28 cellular contexts compared by ENCODE assay signal in genomic region chr3:27740854-27741253, GRCh38. TPM values are rescaled to one million over a fixed set of nuclear protein-coding genes. Genes with fewer than 3 reads are reported as not detected.
"Had no signal": no experiment of that assay in that cellular context is flagged by ENCODE, and none has a peak within 500 bp of the region (broad histone marks: within the 10 kb centered on the region; RNA-seq: fewer than 3 reads in every experiment).

No MANE protein-coding gene starts in this region.

- H3K4me1 ChIP-seq: stomach, suprapubic skin, testis, thyroid gland, tibial artery, tibial nerve, transverse colon, upper lobe of left lung, upper lobe of right lung, uterus, vagina had no signal

- H3K4me3 ChIP-seq: stomach, suprapubic skin, testis, thoracic aorta, thyroid gland, tibial artery, tibial nerve, transverse colon, upper lobe of left lung, upper lobe of right lung, uterus, vagina had no signal

- H3K9me3 ChIP-seq: stomach, suprapubic skin, testis, thoracic aorta, thyroid gland, tibial artery, tibial nerve, transverse colon, upper lobe of left lung, upper lobe of right lung, uterus, vagina had no signal

- H3K27me3 ChIP-seq: stomach, suprapubic skin, testis, thyroid gland, tibial nerve, transverse colon, upper lobe of left lung, upper lobe of right lung, uterus, vagina had no signal

- H3K27ac Mint-ChIP-seq: stimulated activated effector memory CD8-positive, alpha-beta T cell treated with anti-CD3 and anti-CD28 coated beads, Interleukin-12 subunit alpha, Interleukin-12 subunit beta, amount 100 ng/mL, for 72 hours; stimulated activated memory B cell treated with anti-CD40 and anti-IgM and Interleukin-4, amounts not matched to agents 10 μg/mL and 1 μg/mL and 100 μg/mL, for 72 hours; stimulated activated naive B cell treated with anti-CD40 and anti-IgM and Interleukin-4, amounts not matched to agents 10 μg/mL and 1 μg/mL and 100 μg/mL, for 72 hours; stimulated activated naive CD8-positive, alpha-beta T cell treated with anti-CD3 and anti-CD28 coated beads, Interleukin-15, amount 100 ng/mL, for 72 hours; stimulated activated naive CD8-positive, alpha-beta T cell treated with anti-CD3 and anti-CD28 coated beads, Interleukin-15, Interleukin-2, amounts not matched to agents 100 ng/mL and 50 ng/mL, for 24 hours; type B pancreatic cell had no signal

- H3K27ac ChIP-seq: stomach, suprapubic skin, testis, thoracic aorta, thyroid gland, tibial artery, tibial nerve, transverse colon, upper lobe of left lung, upper lobe of right lung, uterus, vagina had no signal

- H3K36me3 Mint-ChIP-seq: stimulated activated effector memory CD8-positive, alpha-beta T cell treated with anti-CD3 and anti-CD28 coated beads, Interleukin-12 subunit alpha, Interleukin-12 subunit beta, amount 100 ng/mL, for 72 hours; stimulated activated memory B cell treated with anti-CD40 and anti-IgM and Interleukin-4, amounts not matched to agents 10 μg/mL and 1 μg/mL and 100 μg/mL, for 72 hours; type B pancreatic cell had no signal

- H3K4me1 Mint-ChIP-seq: stimulated activated effector memory CD8-positive, alpha-beta T cell treated with anti-CD3 and anti-CD28 coated beads, Interleukin-12 subunit alpha, Interleukin-12 subunit beta, amount 100 ng/mL, for 72 hours; stimulated activated memory B cell treated with anti-CD40 and anti-IgM and Interleukin-4, amounts not matched to agents 10 μg/mL and 1 μg/mL and 100 μg/mL, for 72 hours; stimulated activated naive B cell treated with anti-CD40 and anti-IgM and Interleukin-4, amounts not matched to agents 10 μg/mL and 1 μg/mL and 100 μg/mL, for 72 hours; stimulated activated naive CD8-positive, alpha-beta T cell treated with anti-CD3 and anti-CD28 coated beads, Interleukin-15, amount 100 ng/mL, for 72 hours had no signal

- H3K4me3 Mint-ChIP-seq: stimulated activated effector memory CD8-positive, alpha-beta T cell treated with anti-CD3 and anti-CD28 coated beads, Interleukin-12 subunit alpha, Interleukin-12 subunit beta, amount 100 ng/mL, for 72 hours; stimulated activated memory B cell treated with anti-CD40 and anti-IgM and Interleukin-4, amounts not matched to agents 10 μg/mL and 1 μg/mL and 100 μg/mL, for 72 hours; stimulated activated naive B cell treated with anti-CD40 and anti-IgM and Interleukin-4, amounts not matched to agents 10 μg/mL and 1 μg/mL and 100 μg/mL, for 72 hours; stimulated activated naive CD8-positive, alpha-beta T cell treated with anti-CD3 and anti-CD28 coated beads, Interleukin-15, amount 100 ng/mL, for 72 hours; stimulated activated naive CD8-positive, alpha-beta T cell treated with anti-CD3 and anti-CD28 coated beads, Interleukin-15, Interleukin-2, amounts not matched to agents 100 ng/mL and 50 ng/mL, for 24 hours; type B pancreatic cell had no signal

- H3K27me3 Mint-ChIP-seq: stimulated activated naive CD8-positive, alpha-beta T cell treated with anti-CD3 and anti-CD28 coated beads, Interleukin-15, amount 100 ng/mL, for 72 hours; stimulated activated naive CD8-positive, alpha-beta T cell treated with anti-CD3 and anti-CD28 coated beads, Interleukin-15, Interleukin-2, amounts not matched to agents 100 ng/mL and 50 ng/mL, for 24 hours had no signal

- DNase-seq: stimulated activated CD4-positive, alpha-beta T cell treated with anti-CD3 and anti-CD28 coated beads, Interleukin-2, amount 100 ng/mL, for 48 hours; stimulated activated CD4-positive, alpha-beta T cell treated with anti-CD3 and anti-CD28 coated beads, Interleukin-4, amount 100 ng/mL, for 1 hour; stimulated activated CD4-positive, alpha-beta T cell treated with anti-CD3 and anti-CD28 coated beads, Interleukin-4, amount 100 ng/mL, for 24 hours; stimulated activated CD4-positive, alpha-beta T cell treated with anti-CD3 and anti-CD28 coated beads, Interleukin-4, amount 100 ng/mL, for 4 hours; stimulated activated CD8-positive, alpha-beta memory T cell treated with anti-CD3 and anti-CD28 coated beads, Interleukin-4, amount 100 ng/mL, for 48 hours; stimulated activated naive B cell treated with anti-CD40 and anti-IgM and Interleukin-4, amounts not matched to agents 10 μg/mL and 1 μg/mL and 100 μg/mL, for 72 hours; stimulated activated naive CD4-positive, alpha-beta T cell; stimulated activated naive CD4-positive, alpha-beta T cell treated with Interleukin-2 at 50 U/mL for 16 hours; stimulated activated naive CD8-positive, alpha-beta T cell treated with anti-CD3 and anti-CD28 coated beads, Interleukin-15, amount 100 ng/mL, for 72 hours; stimulated activated naive CD8-positive, alpha-beta T cell treated with anti-CD3 and anti-CD28 coated beads, Interleukin-15, Interleukin-2, amounts not matched to agents 100 U/mL and 50 U/mL, for 24 hours; stomach; substantia nigra; testis; thyroid gland; tibial artery; transverse colon; trophoblast cell; upper lobe of left lung; upper lobe of right lung; uterus had no signal

- H3K36me3 ChIP-seq: stomach, suprapubic skin, thoracic aorta, thyroid gland, tibial artery, tibial nerve, transverse colon, upper lobe of left lung, upper lobe of right lung, uterus, vagina had no signal

- ATAC-seq: stimulated activated effector memory CD8-positive, alpha-beta T cell treated with anti-CD3 and anti-CD28 coated beads, Interleukin-12 subunit alpha, Interleukin-12 subunit beta, amount 100 ng/mL, for 72 hours; stimulated activated memory B cell treated with anti-CD40 and anti-IgM and Interleukin-4, amounts not matched to agents 10 μg/mL and 1 μg/mL and 100 μg/mL, for 72 hours; stimulated activated naive B cell treated with anti-CD40 and anti-IgM and Interleukin-4, amounts not matched to agents 10 μg/mL and 1 μg/mL and 100 μg/mL, for 72 hours; stimulated activated naive CD8-positive, alpha-beta T cell treated with anti-CD3 and anti-CD28 coated beads, Interleukin-15, amount 100 ng/mL, for 72 hours; stimulated activated naive CD8-positive, alpha-beta T cell treated with anti-CD3 and anti-CD28 coated beads, Interleukin-15, Interleukin-2, amounts not matched to agents 100 U/mL and 50 U/mL, for 24 hours; upper lobe of right lung had no signal

RNA-seq across cellular contexts. Expression of gene EOMES, which starts 18.7 kb away (rescaled TPM):
- total RNA-seq: suprapubic skin had no signal
